In genomic region chr21:33490991-33491372, GRCh38 we compare ENCODE assay signal across 8 cellular contexts. TPM values are rescaled to one million over a fixed set of nuclear protein-coding genes. Genes with fewer than 3 reads are reported as not detected.
DNase-seq lines count a peak whose midpoint lies in the region; ATAC-seq, FAIRE-seq and TF ChIP-seq lines count a peak whose summit lies in the region.

No MANE protein-coding gene starts in this region.

- H3K9me3 ChIP-seq in WERI-Rb-1 (ENCODE audit: severe bottlenecking) (no peaks in the 10 kb centered on the region), gastroesophageal sphincter (no peaks in the 10 kb centered on the region)

- DNase-seq in activated CD8-positive, alpha-beta memory T cell treated with anti-CD3 and anti-CD28 coated beads, Interleukin-2, amount 10 ng/mL, durations not matched to agents 7 days and 5 days: no peak
- no peak for DNase-seq in activated CD8-positive, alpha-beta memory T cell treated with anti-CD3 and anti-CD28 coated beads for 24 hours
- DNase-seq in WERI-Rb-1 (no peak), retinal pigment epithelial cell (ENCODE audit: low read depth) (no peak), urothelium cell line (ENCODE audit: low spot score) (no peak)

- no peak for TF ChIP-seq EP300 in gastroesophageal sphincter (IDR thresholded peaks at IDR 0.05)

- no peak for TF ChIP-seq POLR2A in gastroesophageal sphincter (IDR thresholded peaks at IDR 0.05)

- H3K36me3 ChIP-seq in WERI-Rb-1 (no peaks in the 10 kb centered on the region), gastroesophageal sphincter (no peaks in the 10 kb centered on the region)

- peaks cover 10% of the 10 kb centered on the region for H3K4me1 Mint-ChIP-seq in activated CD8-positive, alpha-beta memory T cell treated with anti-CD3 and anti-CD28 coated beads, Interleukin-2, amount 10 ng/mL, durations not matched to agents 7 days and 5 days

- peaks cover 0 to 15% (median 0%) of the 10 kb centered on the region in 3 donors for H3K4me1 ChIP-seq in gastroesophageal sphincter

- H3K27me3 ChIP-seq in WERI-Rb-1 (ENCODE audit: insufficient read depth, low read depth, severe bottlenecking): no peaks in the 10 kb centered on the region
- H3K27me3 ChIP-seq in gastroesophageal sphincter: no peaks in the 10 kb centered on the region

- CTCF ChIA-PET in activated CD8-positive, alpha-beta memory T cell treated with anti-CD3 and anti-CD28 coated beads, Interleukin-2, amount 10 ng/mL, durations not matched to agents 7 days and 5 days (lab: Charles Lee): interaction anchor here (0.7 to 3.6 kb wide), 8 partner anchors 11 to 433 kb away, joined by 3 to 27 read pairs (median 4); partner anchors contain the start of genes DONSON, GART and TMEM50B

- WGBS in gastroesophageal sphincter (ENCODE audit: low coverage in 1 of 2), 2 donors: 7 to 27% methylated on average over 6 to 10 of the region's 12 CpGs

- TF ChIP-seq CTCF in WERI-Rb-1 (IDR thresholded peaks at IDR 0.05; ENCODE audit: low read depth, low read length) (no peak), gastroesophageal sphincter (IDR thresholded peaks at IDR 0.05) (no peak), retinal pigment epithelial cell (conservative IDR thresholded peaks at IDR 0.05; ENCODE audit: low read depth, low read length) (no peak)

- peak overlapping the region; percentile 66 for H3K27ac Mint-ChIP-seq in activated CD8-positive, alpha-beta memory T cell treated with anti-CD3 and anti-CD28 coated beads, Interleukin-2, amount 10 ng/mL, durations not matched to agents 7 days and 5 days

- H3K27ac ChIP-seq in WERI-Rb-1 (peak overlapping the region; percentile 85), gastroesophageal sphincter (peak overlapping the region in 3 of 4 donors; percentile 84 to 86 (median 85))

- H3K9me3 Mint-ChIP-seq in activated CD8-positive, alpha-beta memory T cell treated with anti-CD3 and anti-CD28 coated beads, Interleukin-2, amount 10 ng/mL, durations not matched to agents 7 days and 5 days (ENCODE audit: low read depth): no peaks in the 10 kb centered on the region

- H3K4me3 ChIP-seq in WERI-Rb-1 (ENCODE audit: low read depth, low read length) (peak overlapping the region; percentile 81), gastroesophageal sphincter (peak overlapping the region; percentile 44 to 70), retinal pigment epithelial cell (ENCODE audit: low read length) (peak overlapping the region; percentile 67)

- no peak for ATAC-seq in activated CD8-positive, alpha-beta memory T cell treated with anti-CD3 and anti-CD28 coated beads, Interleukin-2, amount 10 ng/mL, durations not matched to agents 7 days and 5 days
- ATAC-seq in gastroesophageal sphincter: no peak
- ATAC-seq in HG02571 (IDR thresholded peaks at IDR 0.05; ENCODE audit: unreplicated experiment): no peak
- no peak for ATAC-seq in HG03378 (IDR thresholded peaks at IDR 0.05; ENCODE audit: unreplicated experiment)

- H3K27me3 Mint-ChIP-seq in activated CD8-positive, alpha-beta memory T cell treated with anti-CD3 and anti-CD28 coated beads, Interleukin-2, amount 10 ng/mL, durations not matched to agents 7 days and 5 days: peaks cover 7% of the 10 kb centered on the region

- no peak for FAIRE-seq in urothelium cell line (lab: Jason Lieb, UNC)

- H3K4me3 Mint-ChIP-seq in activated CD8-positive, alpha-beta memory T cell treated with anti-CD3 and anti-CD28 coated beads, Interleukin-2, amount 10 ng/mL, durations not matched to agents 7 days and 5 days: peak overlapping the region; percentile 82

- no peaks in the 10 kb centered on the region for H3K36me3 Mint-ChIP-seq in activated CD8-positive, alpha-beta memory T cell treated with anti-CD3 and anti-CD28 coated beads, Interleukin-2, amount 10 ng/mL, durations not matched to agents 7 days and 5 days

RNA-seq across cellular contexts. Expression of gene DNAJC28, which starts 0.5 kb away (rescaled TPM):
- under 1 TPM; 0.53 to 0.75 TPM for total RNA-seq in activated CD8-positive, alpha-beta memory T cell treated with anti-CD3 and anti-CD28 coated beads, Interleukin-2, amount 10 ng/mL, durations not matched to agents 7 days and 5 days
- 1 to 10 TPM in 3 of 4 donors, under 1 TPM in 1; 0.67 to 4.1 (median 2.7) TPM for total RNA-seq in gastroesophageal sphincter

RNA-seq across cellular contexts. Expression of gene TMEM50B, which starts 11.2 kb away (rescaled TPM):
- total RNA-seq in activated CD8-positive, alpha-beta memory T cell treated with anti-CD3 and anti-CD28 coated beads, Interleukin-2, amount 10 ng/mL, durations not matched to agents 7 days and 5 days: 10 to 100 TPM; 23.6 to 32.7 TPM
- total RNA-seq in gastroesophageal sphincter: 100 to 1,000 TPM in 1 of 4 donors, 10 to 100 TPM in 3; 56.4 to 175 (median 90.0) TPM

RNA-seq across cellular contexts. Expression of gene GART, which starts 50.9 kb away (rescaled TPM):
- total RNA-seq in activated CD8-positive, alpha-beta memory T cell treated with anti-CD3 and anti-CD28 coated beads, Interleukin-2, amount 10 ng/mL, durations not matched to agents 7 days and 5 days: 100 to 1,000 TPM; 135 to 189 TPM
- total RNA-seq in gastroesophageal sphincter: 10 to 100 TPM; 41.8 to 74.2 (median 67.6) TPM

RNA-seq across cellular contexts. Expression of gene SON, which starts 51.9 kb away (rescaled TPM):
- total RNA-seq in activated CD8-positive, alpha-beta memory T cell treated with anti-CD3 and anti-CD28 coated beads, Interleukin-2, amount 10 ng/mL, durations not matched to agents 7 days and 5 days: 100 to 1,000 TPM; 279 to 363 TPM
- 100 to 1,000 TPM; 134 to 474 (median 401) TPM for total RNA-seq in gastroesophageal sphincter
